In the genomic region with DNA sequence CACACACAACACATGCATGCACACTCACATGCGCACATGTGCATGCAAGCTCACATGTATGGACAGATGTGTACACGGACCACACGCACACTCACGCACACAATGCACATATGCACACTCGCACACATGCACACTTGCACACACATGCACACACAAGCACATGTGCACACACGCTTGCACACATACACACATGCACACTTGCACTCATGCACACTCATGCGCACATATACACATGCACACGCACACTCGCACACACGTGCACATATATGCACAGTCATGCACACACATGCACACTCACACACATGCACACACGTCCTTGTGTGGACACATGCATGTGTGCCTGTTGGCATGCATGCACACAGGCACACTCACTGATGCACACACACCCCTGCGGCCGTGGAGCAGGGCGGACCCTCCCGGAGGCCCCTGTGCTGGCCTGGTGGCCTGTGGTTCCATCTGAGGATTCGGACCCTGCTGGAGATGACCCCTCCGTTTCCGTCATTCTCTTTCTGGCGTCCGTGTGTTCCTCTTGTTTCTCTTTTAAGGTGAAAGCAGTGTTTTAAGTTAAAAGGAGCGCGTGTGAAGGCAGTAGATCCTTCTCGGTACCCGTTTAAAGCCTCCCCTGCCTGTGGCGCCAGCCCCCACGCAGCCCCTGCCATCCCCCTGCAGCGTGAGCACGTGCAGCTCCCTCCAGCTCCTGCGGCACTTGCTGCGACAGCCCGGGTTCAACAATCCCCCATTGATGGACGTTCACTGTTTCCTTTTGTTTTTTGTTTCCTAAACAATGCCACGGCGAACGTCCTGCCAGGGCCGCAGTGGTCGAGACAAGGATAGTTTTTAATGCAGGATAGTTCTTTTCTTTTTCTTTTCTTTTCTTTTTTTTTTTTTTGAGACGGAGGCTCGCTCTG, we compare ENCODE assay signal across 24 cellular contexts. TPM values are rescaled to one million over a fixed set of nuclear protein-coding genes. Genes with fewer than 3 reads are reported as not detected.
DNase-seq lines count a peak whose midpoint lies in the region; ATAC-seq, FAIRE-seq and TF ChIP-seq lines count a peak whose summit lies in the region.
"Had no signal": no experiment of that assay in that cellular context is flagged by ENCODE, and none has a peak within 500 bp of the region (broad histone marks: within the 10 kb centered on the region; RNA-seq: fewer than 3 reads in every experiment).

No MANE protein-coding gene starts in this region.

- TF ChIP-seq CTCF in HepG2 (CRISPR knock-in tag; IDR thresholded peaks at IDR 0.05) (no peak), right lobe of liver (IDR thresholded peaks at IDR 0.05) (no peak), endothelial cell of umbilical vein (IDR thresholded peaks at IDR 0.05; ENCODE audit: extremely low read depth in 1 of 2, insufficient read depth in 1 of 2, low read depth in 1 of 2, low read length in 2 of 2) (no peak)

- H3K4me3 ChIP-seq in HepG2 (replicated peaks in 1 of 3; ENCODE audit: insufficient read depth in 1 of 3, low read depth in 2 of 3, low read length in 3 of 3) (no peak overlapping the region), right lobe of liver (no peak overlapping the region), endothelial cell of umbilical vein (replicated peaks in 1 of 3; ENCODE audit: insufficient read depth in 1 of 3, low read depth in 1 of 3, low read length in 3 of 3) (no peak overlapping the region)
- H3K4me3 ChIP-seq: ovary, SJCRH30, thyroid gland had no signal

- dilution Hi-C loops in endothelial cell of umbilical vein (cut with MboI; ENCODE audit: extremely low pct_ligation_motif_present, low sequenced_read_pairs) = no loop called here

- H3K27ac ChIP-seq in HepG2 (ENCODE audit: extremely low read length, insufficient read depth, low read length) = no peak overlapping the region
- H3K27ac ChIP-seq in right lobe of liver = no peak overlapping the region
- no peak overlapping the region for H3K27ac ChIP-seq in endothelial cell of umbilical vein (ENCODE audit: insufficient read depth, low read depth, low read length)
- H3K27ac ChIP-seq: ovary, SJCRH30, thyroid gland had no signal

- no peaks in the 10 kb centered on the region for H3K9me3 ChIP-seq in HepG2 (ENCODE audit: low read length)
- no peaks in the 10 kb centered on the region for H3K9me3 ChIP-seq in right lobe of liver
- no peaks in the 10 kb centered on the region for H3K9me3 ChIP-seq in endothelial cell of umbilical vein (replicated peaks; ENCODE audit: control insufficient read depth, insufficient read depth, low read length)
- H3K9me3 ChIP-seq: ovary, SJCRH30, thyroid gland had no signal

- H2AFZ ChIP-seq in HepG2 (ENCODE audit: low read length) (no peak overlapping the region), endothelial cell of umbilical vein (ENCODE audit: low read depth, low read length) (no peak overlapping the region)

- TF ChIP-seq EP300 in HepG2 (IDR thresholded peaks at IDR 0.05; ENCODE audit: low read depth in 2 of 2, low read length in 2 of 2) (no peak), HepG2 (CRISPR knock-in tag; IDR thresholded peaks at IDR 0.05; ENCODE audit: borderline replicate concordance) (no peak)

- BruUV-seq in HepG2 (replicated peaks; lab: Mats Ljungman, UMichigan) (no TSS peak), endothelial cell of umbilical vein (replicated peaks; lab: Mats Ljungman, UMichigan) (no TSS peak)

- H3K9ac ChIP-seq in HepG2 (ENCODE audit: insufficient read depth, low read depth, low read length) (no peak overlapping the region), endothelial cell of umbilical vein (replicated peaks; ENCODE audit: extremely low read depth, insufficient read depth, low read length) (no peak overlapping the region)

- intact Hi-C loops in HepG2 (cut with micrococcal nuclease; ENCODE audit: unreplicated experiment) = no loop called here
- intact Hi-C loops in right lobe of liver (cut with DNase I) = no loop called here
- intact Hi-C loops in endothelial cell of umbilical vein (cut with micrococcal nuclease) = no loop called here

- no peaks in the 10 kb centered on the region for H4K20me1 ChIP-seq in HepG2 (ENCODE audit: insufficient read depth, low read length)
- H4K20me1 ChIP-seq in endothelial cell of umbilical vein (replicated peaks; ENCODE audit: control insufficient read depth, extremely low read depth, insufficient read depth, low read length) = no peaks in the 10 kb centered on the region

- CTCF ChIA-PET in HepG2 (lab: Yijun Ruan, JAX; ENCODE audit: low intra/inter-chr PET ratio, low total read pairs) (no interaction called here), endothelial cell of umbilical vein (lab: Charles Lee) (no interaction called here)

- 95% methylated on average over 38 of the region's 39 CpGs for WGBS in HepG2 (ENCODE audit: low lambda C conversion rate)
- WGBS in right lobe of liver (ENCODE audit: insufficient coverage, low coverage, low lambda C conversion rate, missing lambda C conversion rate) = 91% methylated on average over 17 of the region's 39 CpGs

- POLR2A ChIA-PET in HepG2 (lab: Yijun Ruan, JAX) (no interaction called here), endothelial cell of umbilical vein (lab: Charles Lee) (no interaction called here)

- no peak overlapping the region for H3K4me2 ChIP-seq in HepG2 (ENCODE audit: low read depth, low read length)
- no peak overlapping the region for H3K4me2 ChIP-seq in endothelial cell of umbilical vein (ENCODE audit: insufficient read depth, low read length)

- no peak for TF ChIP-seq POLR2A in HepG2 (IDR thresholded peaks at IDR 0.05; ENCODE audit: insufficient read depth in 1 of 2, low read depth in 2 of 2, low read length in 2 of 2)
- TF ChIP-seq POLR2A in right lobe of liver (IDR thresholded peaks at IDR 0.05) = no peak
- no peak for TF ChIP-seq POLR2A in endothelial cell of umbilical vein (IDR thresholded peaks at IDR 0.05; ENCODE audit: low read depth, low read length)

- no peak for ATAC-seq in HepG2
- ATAC-seq in right lobe of liver = no peak
- ATAC-seq in GM18861 (IDR thresholded peaks at IDR 0.05; ENCODE audit: unreplicated experiment) = no peak
- no peak for ATAC-seq in GM18909 (IDR thresholded peaks at IDR 0.05; ENCODE audit: poor library complexity, unreplicated experiment)
- ATAC-seq: activated CD8-positive, alpha-beta T cell treated with anti-CD3 and anti-CD28 coated beads, Interleukin-2, amount 10 ng/mL, durations not matched to agents 7 days and 5 days had no signal

- in situ Hi-C loops in HepG2 (cut with HindIII; ENCODE audit: extremely low pct_ligation_motif_present, low pct_unique_long_range_greater_than_20kb) = no loop called here

- H3K79me2 ChIP-seq in HepG2 (ENCODE audit: insufficient read depth, low read length) (peaks cover 9% of the 10 kb centered on the region), endothelial cell of umbilical vein (ENCODE audit: control insufficient read depth, insufficient read depth, low read length) (peaks cover 6% of the 10 kb centered on the region)

- H3K36me3 ChIP-seq in HepG2 (replicated peaks in 1 of 2; ENCODE audit: control insufficient read depth in 1 of 2, insufficient read depth in 2 of 2, low read length in 2 of 2) (peaks cover 9 to 35% of the 10 kb centered on the region in 2 experiments), right lobe of liver (peaks cover 0 to 31% (median 5%) of the 10 kb centered on the region in 4 donors), endothelial cell of umbilical vein (ENCODE audit: control insufficient read depth in 2 of 2, extremely low read depth in 1 of 2, insufficient read depth in 2 of 2, low read length in 2 of 2) (peaks cover 3 to 28% of the 10 kb centered on the region in 2 experiments)
- H3K36me3 ChIP-seq: ovary had no signal

- H3K9me1 ChIP-seq in endothelial cell of umbilical vein (replicated peaks; ENCODE audit: control insufficient read depth, extremely low read depth, insufficient read depth, low read length) = no peaks in the 10 kb centered on the region

- TF ChIP-seq RAD21 in HepG2 (CRISPR knock-in tag; IDR thresholded peaks at IDR 0.05) = no peak

- H3K27me3 ChIP-seq in HepG2 (ENCODE audit: control insufficient read depth in 1 of 2, insufficient read depth in 2 of 2, low read length in 2 of 2) (no peaks in the 10 kb centered on the region; a peak in 1 of 5 replicates), right lobe of liver (no peaks in the 10 kb centered on the region), endothelial cell of umbilical vein (ENCODE audit: control insufficient read depth in 2 of 2, insufficient read depth in 2 of 2, low read length in 2 of 2) (no peaks in the 10 kb centered on the region)
- H3K27me3 ChIP-seq: ovary, SJCRH30, thyroid gland had no signal

- H3K4me1 ChIP-seq in HepG2 (ENCODE audit: insufficient read depth, low read length) = peaks cover 15% of the 10 kb centered on the region
- peaks cover 0 to 9% (median 3%) of the 10 kb centered on the region in 4 donors for H3K4me1 ChIP-seq in right lobe of liver
- H3K4me1 ChIP-seq in endothelial cell of umbilical vein (ENCODE audit: control insufficient read depth, extremely low read depth, insufficient read depth, low read length) = peaks cover 7% of the 10 kb centered on the region
- H3K4me1 ChIP-seq: SJCRH30 had no signal

- no peak for DNase-seq in HepG2 (ENCODE audit: low spot score)
- DNase-seq in right lobe of liver = no peak
- DNase-seq in endothelial cell of umbilical vein (ENCODE audit: low read depth, low spot score) = no peak
- DNase-seq in nucleus accumbens (lab: John Stamatoyannopoulos, UW) = peak in 50 of 56 donors; percentile 18 to 86 (median 72)
- DNase-seq in NCI-H82 treated with DMSO at 0.1 percent for 48 hours (lab: John Stamatoyannopoulos, UW; ENCODE audit: unreplicated experiment) = no peak
- no peak for DNase-seq in stimulated activated CD4-positive, alpha-beta T cell treated with anti-CD3 and anti-CD28 coated beads, Interleukin-1b, Interleukin-23, amount 100 ng/mL, for 48 hours
- DNase-seq: activated CD4-positive, alpha-beta T cell treated with anti-CD3 and anti-CD28 coated beads for 1 hour; activated CD8-positive, alpha-beta T cell treated with anti-CD3 and anti-CD28 coated beads, Interleukin-2, amount 10 ng/mL, durations not matched to agents 7 days and 5 days; activated effector memory CD4-positive, alpha-beta T cell treated with Interleukin-2 at 50 U/mL for 16 hours; activated T-cell treated with anti-CD3 and anti-CD28 coated beads for 4 hours; GOT3; NCI-H187; NCI-H524 treated with DMSO at 0.1 percent for 48 hours; ovary; right cardiac atrium; SJCRH30; stimulated activated CD4-positive, alpha-beta T cell treated with anti-CD3 and anti-CD28 coated beads, Interleukin-4, amount 100 ng/mL, for 4 hours; stimulated activated naive CD4-positive, alpha-beta T cell treated with Interleukin-2 at 50 U/mL for 16 hours; thyroid gland had no signal

- FAIRE-seq in HepG2 (lab: Jason Lieb, UNC) (no peak), endothelial cell of umbilical vein (lab: Jason Lieb, UNC) (no peak)
- FAIRE-seq: GM18507, kidney, RCC 7860 had no signal

RNA-seq across cellular contexts. Expression of gene NDUFS7, which starts 5.6 kb away (rescaled TPM):
- total RNA-seq in HepG2 (2016; rRNA removed; fragmentation: Illumina TruSeq; extraction: Trizol) (41.9 and 66.9 TPM in 2 replicates), right lobe of liver (100 to 1,000 TPM in 2 of 6 experiments, 10 to 100 TPM in 4; 70.1 to 210 (median 85.0) TPM), endothelial cell of umbilical vein (95.8 and 101 TPM in 2 replicates)
- total RNA-seq in HepG2 (2016; cell fraction: cytosol; rRNA removed; fragmentation: Illumina TruSeq; extraction: Trizol; ENCODE audit: low read depth) = 18.8 and 21.5 TPM in 2 replicates
- total RNA-seq in HepG2 (2016; cell fraction: insoluble cytoplasmic fraction; rRNA removed; fragmentation: Illumina TruSeq; extraction: Trizol) = 44.6 and 65.2 TPM in 2 replicates
- 20.5 and 26.2 TPM in 2 replicates for total RNA-seq in HepG2 (2016; cell fraction: membrane; rRNA removed; fragmentation: Illumina TruSeq; extraction: Trizol)
- total RNA-seq in HepG2 (2016; cell fraction: nucleus; rRNA removed; fragmentation: Illumina TruSeq; extraction: Trizol) = 38.7 and 47.0 TPM in 2 replicates
- polyA plus RNA-seq in HepG2 (2011; rRNA removed) (34.3 and 39.2 TPM in 2 replicates), endothelial cell of umbilical vein (224 and 352 TPM in 2 replicates)
- 40.7 and 105 TPM in 2 replicates for polyA plus RNA-seq in HepG2 (2011; cell fraction: cytosol; rRNA removed)
- 81.3 and 103 TPM in 2 replicates for polyA plus RNA-seq in HepG2 (2011; cell fraction: nucleus; rRNA removed)
- 23.8 and 33.4 TPM in 2 replicates for polyA plus RNA-seq in HepG2 (2012)
- polyA plus RNA-seq in HepG2 (2016; cell fraction: cytosol; fragmentation: Illumina TruSeq; extraction: Trizol; ENCODE audit: low read depth) = 23.8 and 28.5 TPM in 2 replicates
- polyA plus RNA-seq in HepG2 (2016; cell fraction: insoluble cytoplasmic fraction; fragmentation: Illumina TruSeq; extraction: Trizol; ENCODE audit: low read depth) = 44.9 and 52.6 TPM in 2 replicates
- polyA plus RNA-seq in HepG2 (2016; cell fraction: membrane; fragmentation: Illumina TruSeq; extraction: Trizol; ENCODE audit: low read depth) = 17.9 and 21.2 TPM in 2 replicates
- polyA plus RNA-seq in HepG2 (2016; cell fraction: nucleus; fragmentation: Illumina TruSeq; extraction: Trizol; ENCODE audit: insufficient read depth, low read depth) = 72.2 and 84.5 TPM in 2 replicates
- polyA minus RNA-seq in HepG2 (2011; rRNA and poly(A)+ RNA removed; ENCODE audit: low replicate concordance) = 40.5 and 74.3 TPM in 2 replicates
- polyA minus RNA-seq in HepG2 (2011; cell fraction: cytosol; rRNA and poly(A)+ RNA removed) = 34.4 and 46.1 TPM in 2 replicates
- polyA minus RNA-seq in HepG2 (2011; cell fraction: nucleus; rRNA and poly(A)+ RNA removed) = 8.9 and 9.0 TPM in 2 replicates
- polyA plus RNA-seq in endothelial cell of umbilical vein (2011; cell fraction: cytosol; rRNA removed) = 111 and 137 TPM in 2 replicates
- polyA plus RNA-seq in endothelial cell of umbilical vein (2011; cell fraction: nucleus; rRNA removed) = 63.3 and 66.9 TPM in 2 replicates
- 59.2 and 90.6 TPM in 2 replicates for polyA plus RNA-seq in endothelial cell of umbilical vein (2012)
- polyA minus RNA-seq in endothelial cell of umbilical vein = 31.8 and 37.6 TPM in 2 replicates
- polyA minus RNA-seq in endothelial cell of umbilical vein (2011; cell fraction: cytosol; rRNA and poly(A)+ RNA removed) = 142 TPM
- 14.0 and 19.4 TPM in 2 replicates for polyA minus RNA-seq in endothelial cell of umbilical vein (2011; cell fraction: nucleus; rRNA and poly(A)+ RNA removed)

RNA-seq across cellular contexts. Expression of gene GAMT, which starts 12.1 kb away (rescaled TPM):
- total RNA-seq in HepG2 (2016; rRNA removed; fragmentation: Illumina TruSeq; extraction: Trizol) = 113 and 124 TPM in 2 replicates
- total RNA-seq in HepG2 (2016; cell fraction: cytosol; rRNA removed; fragmentation: Illumina TruSeq; extraction: Trizol; ENCODE audit: low read depth) = 167 and 206 TPM in 2 replicates
- total RNA-seq in HepG2 (2016; cell fraction: insoluble cytoplasmic fraction; rRNA removed; fragmentation: Illumina TruSeq; extraction: Trizol) = 112 and 125 TPM in 2 replicates
- 130 and 170 TPM in 2 replicates for total RNA-seq in HepG2 (2016; cell fraction: membrane; rRNA removed; fragmentation: Illumina TruSeq; extraction: Trizol)
- 42.6 and 51.4 TPM in 2 replicates for total RNA-seq in HepG2 (2016; cell fraction: nucleus; rRNA removed; fragmentation: Illumina TruSeq; extraction: Trizol)
- polyA plus RNA-seq in HepG2 (2011; rRNA removed) = 115 and 120 TPM in 2 replicates
- polyA plus RNA-seq in HepG2 (2011; cell fraction: cytosol; rRNA removed) = 103 and 156 TPM in 2 replicates
- 88.3 and 90.1 TPM in 2 replicates for polyA plus RNA-seq in HepG2 (2011; cell fraction: nucleus; rRNA removed)
- 74.3 and 76.0 TPM in 2 replicates for polyA plus RNA-seq in HepG2 (2012)
- 282 and 316 TPM in 2 replicates for polyA plus RNA-seq in HepG2 (2016; cell fraction: cytosol; fragmentation: Illumina TruSeq; extraction: Trizol; ENCODE audit: low read depth)
- polyA plus RNA-seq in HepG2 (2016; cell fraction: insoluble cytoplasmic fraction; fragmentation: Illumina TruSeq; extraction: Trizol; ENCODE audit: low read depth) = 152 and 183 TPM in 2 replicates
- polyA plus RNA-seq in HepG2 (2016; cell fraction: membrane; fragmentation: Illumina TruSeq; extraction: Trizol; ENCODE audit: low read depth) = 195 and 222 TPM in 2 replicates
- 119 and 134 TPM in 2 replicates for polyA plus RNA-seq in HepG2 (2016; cell fraction: nucleus; fragmentation: Illumina TruSeq; extraction: Trizol; ENCODE audit: insufficient read depth, low read depth)
- 46.3 and 144 TPM in 2 replicates for polyA minus RNA-seq in HepG2 (2011; rRNA and poly(A)+ RNA removed; ENCODE audit: low replicate concordance)
- polyA minus RNA-seq in HepG2 (2011; cell fraction: cytosol; rRNA and poly(A)+ RNA removed) = 48.8 and 63.0 TPM in 2 replicates
- polyA minus RNA-seq in HepG2 (2011; cell fraction: nucleus; rRNA and poly(A)+ RNA removed) = 20.3 and 21.1 TPM in 2 replicates
- 100 to 1,000 TPM; 151 to 380 (median 221) TPM for total RNA-seq in right lobe of liver
- total RNA-seq in endothelial cell of umbilical vein = 20.0 and 22.1 TPM in 2 replicates
- 36.9 and 46.8 TPM in 2 replicates for polyA plus RNA-seq in endothelial cell of umbilical vein
- polyA plus RNA-seq in endothelial cell of umbilical vein (2011; cell fraction: cytosol; rRNA removed) = 18.4 and 26.8 TPM in 2 replicates
- polyA plus RNA-seq in endothelial cell of umbilical vein (2011; cell fraction: nucleus; rRNA removed) = 10.2 and 11.8 TPM in 2 replicates
- polyA plus RNA-seq in endothelial cell of umbilical vein (2012) = 22.2 and 26.2 TPM in 2 replicates
- polyA minus RNA-seq in endothelial cell of umbilical vein = 14.3 and 21.7 TPM in 2 replicates
- 24.1 TPM for polyA minus RNA-seq in endothelial cell of umbilical vein (2011; cell fraction: cytosol; rRNA and poly(A)+ RNA removed)
- polyA minus RNA-seq in endothelial cell of umbilical vein (2011; cell fraction: nucleus; rRNA and poly(A)+ RNA removed) = 2.8 and 4.5 TPM in 2 replicates

RNA-seq across cellular contexts. Expression of gene DAZAP1, which starts 18.1 kb away (rescaled TPM):
- total RNA-seq in HepG2 (2016; rRNA removed; fragmentation: Illumina TruSeq; extraction: Trizol) = 50.5 and 79.2 TPM in 2 replicates
- 72.9 and 77.7 TPM in 2 replicates for total RNA-seq in HepG2 (2016; cell fraction: cytosol; rRNA removed; fragmentation: Illumina TruSeq; extraction: Trizol; ENCODE audit: low read depth)
- 43.4 and 84.1 TPM in 2 replicates for total RNA-seq in HepG2 (2016; cell fraction: insoluble cytoplasmic fraction; rRNA removed; fragmentation: Illumina TruSeq; extraction: Trizol)
- total RNA-seq in HepG2 (2016; cell fraction: membrane; rRNA removed; fragmentation: Illumina TruSeq; extraction: Trizol) = 104 and 106 TPM in 2 replicates
- total RNA-seq in HepG2 (2016; cell fraction: nucleus; rRNA removed; fragmentation: Illumina TruSeq; extraction: Trizol) = 38.3 and 43.3 TPM in 2 replicates
- polyA plus RNA-seq in HepG2 (2011; rRNA removed) = 58.7 and 63.3 TPM in 2 replicates
- 37.8 and 48.2 TPM in 2 replicates for polyA plus RNA-seq in HepG2 (2011; cell fraction: cytosol; rRNA removed)
- polyA plus RNA-seq in HepG2 (2011; cell fraction: nucleus; rRNA removed) = 99.5 and 105 TPM in 2 replicates
- 48.3 and 71.8 TPM in 2 replicates for polyA plus RNA-seq in HepG2 (2012)
- 108 and 114 TPM in 2 replicates for polyA plus RNA-seq in HepG2 (2016; cell fraction: cytosol; fragmentation: Illumina TruSeq; extraction: Trizol; ENCODE audit: low read depth)
- polyA plus RNA-seq in HepG2 (2016; cell fraction: insoluble cytoplasmic fraction; fragmentation: Illumina TruSeq; extraction: Trizol; ENCODE audit: low read depth) = 86.3 and 104 TPM in 2 replicates
- polyA plus RNA-seq in HepG2 (2016; cell fraction: membrane; fragmentation: Illumina TruSeq; extraction: Trizol; ENCODE audit: low read depth) = 117 and 124 TPM in 2 replicates
- polyA plus RNA-seq in HepG2 (2016; cell fraction: nucleus; fragmentation: Illumina TruSeq; extraction: Trizol; ENCODE audit: insufficient read depth, low read depth) = 140 and 145 TPM in 2 replicates
- polyA minus RNA-seq in HepG2 (2011; rRNA and poly(A)+ RNA removed; ENCODE audit: low replicate concordance) = 26.8 and 58.6 TPM in 2 replicates
- polyA minus RNA-seq in HepG2 (2011; cell fraction: cytosol; rRNA and poly(A)+ RNA removed) = 32.1 and 33.1 TPM in 2 replicates
- polyA minus RNA-seq in HepG2 (2011; cell fraction: nucleus; rRNA and poly(A)+ RNA removed) = 35.5 and 41.4 TPM in 2 replicates
- total RNA-seq in right lobe of liver = 10 to 100 TPM; 22.3 to 50.9 (median 42.2) TPM
- 177 and 187 TPM in 2 replicates for total RNA-seq in endothelial cell of umbilical vein
- polyA plus RNA-seq in endothelial cell of umbilical vein = 50.1 and 51.5 TPM in 2 replicates
- 56.8 and 65.7 TPM in 2 replicates for polyA plus RNA-seq in endothelial cell of umbilical vein (2011; cell fraction: cytosol; rRNA removed)
- polyA plus RNA-seq in endothelial cell of umbilical vein (2011; cell fraction: nucleus; rRNA removed) = 116 and 136 TPM in 2 replicates
- 91.7 and 104 TPM in 2 replicates for polyA plus RNA-seq in endothelial cell of umbilical vein (2012)
- polyA minus RNA-seq in endothelial cell of umbilical vein = 49.1 and 54.8 TPM in 2 replicates
- 45.0 TPM for polyA minus RNA-seq in endothelial cell of umbilical vein (2011; cell fraction: cytosol; rRNA and poly(A)+ RNA removed)
- 41.7 and 45.9 TPM in 2 replicates for polyA minus RNA-seq in endothelial cell of umbilical vein (2011; cell fraction: nucleus; rRNA and poly(A)+ RNA removed)

RNA-seq across cellular contexts. Expression of gene RPS15, which starts 48.9 kb away (rescaled TPM):
- 695 and 780 TPM in 2 replicates for total RNA-seq in HepG2 (2016; rRNA removed; fragmentation: Illumina TruSeq; extraction: Trizol)
- total RNA-seq in HepG2 (2016; cell fraction: cytosol; rRNA removed; fragmentation: Illumina TruSeq; extraction: Trizol; ENCODE audit: low read depth) = 693 and 734 TPM in 2 replicates
- 654 and 886 TPM in 2 replicates for total RNA-seq in HepG2 (2016; cell fraction: insoluble cytoplasmic fraction; rRNA removed; fragmentation: Illumina TruSeq; extraction: Trizol)
- total RNA-seq in HepG2 (2016; cell fraction: membrane; rRNA removed; fragmentation: Illumina TruSeq; extraction: Trizol) = 967 and 1,125 TPM in 2 replicates
- 240 and 299 TPM in 2 replicates for total RNA-seq in HepG2 (2016; cell fraction: nucleus; rRNA removed; fragmentation: Illumina TruSeq; extraction: Trizol)
- polyA plus RNA-seq in HepG2 (2011; rRNA removed) = 1,411 and 1,504 TPM in 2 replicates
- polyA plus RNA-seq in HepG2 (2011; cell fraction: cytosol; rRNA removed) = 2,214 and 3,196 TPM in 2 replicates
- 923 and 1,023 TPM in 2 replicates for polyA plus RNA-seq in HepG2 (2011; cell fraction: nucleus; rRNA removed)
- polyA plus RNA-seq in HepG2 (2012) = 1,504 and 2,202 TPM in 2 replicates
- polyA plus RNA-seq in HepG2 (2016; cell fraction: cytosol; fragmentation: Illumina TruSeq; extraction: Trizol; ENCODE audit: low read depth) = 1,868 and 2,054 TPM in 2 replicates
- polyA plus RNA-seq in HepG2 (2016; cell fraction: insoluble cytoplasmic fraction; fragmentation: Illumina TruSeq; extraction: Trizol; ENCODE audit: low read depth) = 1,628 and 1,692 TPM in 2 replicates
- polyA plus RNA-seq in HepG2 (2016; cell fraction: membrane; fragmentation: Illumina TruSeq; extraction: Trizol; ENCODE audit: low read depth) = 2,328 and 2,419 TPM in 2 replicates
- 895 and 898 TPM in 2 replicates for polyA plus RNA-seq in HepG2 (2016; cell fraction: nucleus; fragmentation: Illumina TruSeq; extraction: Trizol; ENCODE audit: insufficient read depth, low read depth)
- 538 and 916 TPM in 2 replicates for polyA minus RNA-seq in HepG2 (2011; rRNA and poly(A)+ RNA removed; ENCODE audit: low replicate concordance)
- polyA minus RNA-seq in HepG2 (2011; cell fraction: cytosol; rRNA and poly(A)+ RNA removed) = 647 and 682 TPM in 2 replicates
- polyA minus RNA-seq in HepG2 (2011; cell fraction: nucleus; rRNA and poly(A)+ RNA removed) = 109 and 140 TPM in 2 replicates
- 1,000 to 10,000 TPM in 2 of 6 experiments, 100 to 1,000 TPM in 4; 334 to 1,615 (median 355) TPM for total RNA-seq in right lobe of liver
- 1,260 and 1,287 TPM in 2 replicates for total RNA-seq in endothelial cell of umbilical vein
- polyA plus RNA-seq in endothelial cell of umbilical vein = 2,646 and 3,270 TPM in 2 replicates
- 2,566 and 2,596 TPM in 2 replicates for polyA plus RNA-seq in endothelial cell of umbilical vein (2011; cell fraction: cytosol; rRNA removed)
- 642 and 652 TPM in 2 replicates for polyA plus RNA-seq in endothelial cell of umbilical vein (2011; cell fraction: nucleus; rRNA removed)
- 1,687 and 2,164 TPM in 2 replicates for polyA plus RNA-seq in endothelial cell of umbilical vein (2012)
- 334 and 411 TPM in 2 replicates for polyA minus RNA-seq in endothelial cell of umbilical vein
- 1,670 TPM for polyA minus RNA-seq in endothelial cell of umbilical vein (2011; cell fraction: cytosol; rRNA and poly(A)+ RNA removed)
- polyA minus RNA-seq in endothelial cell of umbilical vein (2011; cell fraction: nucleus; rRNA and poly(A)+ RNA removed) = 86.6 and 136 TPM in 2 replicates

Comparison
In these comparisons a context has a peak if more than half of its experiments do, and no peak if none do; other contexts are left out.
1. DNase-seq: peak in nucleus accumbens (50 of 56); none in HepG2 (single experiment), right lobe of liver (0 of 3), endothelial cell of umbilical vein (single experiment), NCI-H82 treated with DMSO at 0.1 percent for 48 hours (single experiment) and stimulated activated CD4-positive, alpha-beta T cell treated with anti-CD3 and anti-CD28 coated beads, Interleukin-1b, Interleukin-23, amount 100 ng/mL, for 48 hours (single experiment).